In the genomic region with DNA sequence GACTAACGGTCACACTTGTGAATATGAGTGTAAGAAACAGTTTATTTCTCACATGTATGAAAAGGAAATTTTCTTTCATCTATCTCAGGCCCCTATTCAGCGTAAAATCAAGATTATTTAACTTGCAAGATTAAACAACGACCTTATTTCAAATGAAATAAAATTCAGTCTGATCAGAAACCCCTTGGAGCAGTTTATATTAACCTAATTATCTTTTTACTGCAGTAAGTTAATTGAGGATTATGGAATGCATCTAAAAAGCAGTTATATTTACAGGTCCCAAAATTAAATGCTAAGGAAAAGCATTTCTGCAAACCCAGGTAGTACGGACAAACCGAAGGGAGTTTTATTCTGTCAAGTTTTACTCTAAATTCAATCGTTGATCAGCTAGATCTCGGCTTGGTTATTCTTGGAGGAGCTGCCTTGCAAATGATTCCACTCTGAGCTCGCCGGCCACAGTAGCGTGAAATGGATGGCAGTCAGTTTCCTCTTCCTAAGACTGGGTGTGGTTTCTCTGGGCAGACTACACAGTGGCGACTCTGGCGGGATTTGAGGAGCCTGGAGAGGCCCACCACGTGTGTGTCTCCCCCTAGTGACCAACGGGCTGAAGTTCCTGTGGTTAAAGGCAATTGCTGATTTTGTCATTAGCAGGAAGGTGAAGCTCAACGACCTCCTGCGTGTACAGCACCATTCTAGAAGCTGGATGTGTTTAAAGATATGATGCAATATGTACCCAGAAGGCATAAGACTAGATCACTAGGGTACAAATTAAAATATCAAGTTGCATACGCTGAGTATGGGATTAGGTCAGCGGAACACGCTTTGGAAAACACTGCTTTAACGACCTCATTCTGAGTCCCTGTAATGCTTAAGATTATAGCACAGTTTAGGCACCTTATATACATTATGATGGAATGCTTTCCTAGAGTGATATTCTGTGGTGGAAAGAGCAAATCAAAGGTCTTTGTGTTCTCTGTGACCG, we compare ENCODE assay signal across 8 cellular contexts. TPM values are rescaled to one million over a fixed set of nuclear protein-coding genes. Genes with fewer than 3 reads are reported as not detected.
DNase-seq lines count a peak whose midpoint lies in the region; ATAC-seq, FAIRE-seq and TF ChIP-seq lines count a peak whose summit lies in the region.

No MANE protein-coding gene starts in this region.

- H3K9ac ChIP-seq in iPS-18a (ENCODE audit: low read length): peak overlapping the region; percentile 85
- H3K9ac ChIP-seq in skeletal muscle satellite cell (ENCODE audit: low read depth, low read length): peak overlapping the region; percentile 98

- no peaks in the 10 kb centered on the region for H3K9me3 Mint-ChIP-seq in MCF 10A (ENCODE audit: unreplicated experiment)

- H3K27ac ChIP-seq in iPS-18a (ENCODE audit: low read length): no peak overlapping the region

- no peaks in the 10 kb centered on the region for H3K27me3 ChIP-seq in iPS-18a (ENCODE audit: control insufficient read depth, insufficient read depth, low read length)
- no peaks in the 10 kb centered on the region for H3K27me3 ChIP-seq in skeletal muscle satellite cell (ENCODE audit: control insufficient read depth, insufficient read depth, low read length)

- POLR2A ChIA-PET in MCF 10A (lab: Yijun Ruan, JAX): interaction anchor here (0.6 to 7.5 kb wide), 34 partner anchors 11 to 430 kb away, joined by 3 to 64 read pairs (median 6); a partner anchor contains a TSS

- peak; percentile 93 for DNase-seq in A172 (ENCODE audit: low spot score)
- peak; percentile 89 for DNase-seq in NCI-H2029 treated with DMSO at 0.1 percent for 48 hours (lab: John Stamatoyannopoulos, UW)
- DNase-seq in MCF 10A (ENCODE audit: unreplicated experiment): peak; percentile 98

- ATAC-seq in GM18508 (IDR thresholded peaks at IDR 0.05; ENCODE audit: insufficient read depth, unreplicated experiment): peak; percentile 81
- peak; percentile 83 for ATAC-seq in HG03025 (IDR thresholded peaks at IDR 0.05; ENCODE audit: low FRiP score, unreplicated experiment)

- peak; percentile 90 for FAIRE-seq in TTC549 (lab: Jason Lieb, UNC)

- H3K4me2 ChIP-seq in skeletal muscle satellite cell (ENCODE audit: low read length): peak overlapping the region; percentile 88

- H3K4me1 ChIP-seq in iPS-18a (ENCODE audit: control insufficient read depth, low read depth, low read length) (no peaks in the 10 kb centered on the region), skeletal muscle satellite cell (ENCODE audit: control insufficient read depth, insufficient read depth, low read length) (peaks cover 7% of the 10 kb centered on the region)

- no peaks in the 10 kb centered on the region for H3K36me3 ChIP-seq in iPS-18a (ENCODE audit: control insufficient read depth, low read depth, low read length)
- no peaks in the 10 kb centered on the region for H3K36me3 ChIP-seq in skeletal muscle satellite cell (ENCODE audit: insufficient read depth, low read length)

- peak overlapping the region; percentile 96 for H3K4me3 Mint-ChIP-seq in MCF 10A (ENCODE audit: unreplicated experiment)

- CTCF ChIA-PET in MCF 10A (lab: Yijun Ruan, JAX): interaction anchor here (0.6 to 9.5 kb wide), 46 partner anchors 9 to 1249 kb away, joined by 3 to 180 read pairs (median 4); a partner anchor contains a TSS

- TSS peak; percentile 85 for BruUV-seq in MCF 10A (replicated peaks; lab: Mats Ljungman, UMichigan)

- peak; percentile 71 for TF ChIP-seq CTCF in MCF 10A (IDR thresholded peaks at IDR 0.05; ENCODE audit: unreplicated experiment)

- intact Hi-C loops in MCF 10A (cut with micrococcal nuclease): loop anchor here (1.0 to 10.0 kb wide), 7 partner anchors 17 to 620 kb away; a partner anchor contains a TSS

- no peaks in the 10 kb centered on the region for H3K27me3 Mint-ChIP-seq in MCF 10A (ENCODE audit: insufficient read depth, unreplicated experiment)

- peaks cover 27% of the 10 kb centered on the region for H3K4me1 Mint-ChIP-seq in MCF 10A (ENCODE audit: insufficient read depth, unreplicated experiment)

- H3K27ac Mint-ChIP-seq in MCF 10A (ENCODE audit: low read depth, unreplicated experiment): peak overlapping the region; percentile 91

- H3K4me3 ChIP-seq in iPS-18a (ENCODE audit: low read length): peak overlapping the region; percentile 60
- peak overlapping the region; percentile 82 for H3K4me3 ChIP-seq in skeletal muscle satellite cell (ENCODE audit: low read length)

- H3K9me3 ChIP-seq in iPS-18a (ENCODE audit: control insufficient read depth, low read depth, low read length) (no peaks in the 10 kb centered on the region), skeletal muscle satellite cell (replicated peaks; ENCODE audit: low read length) (no peaks in the 10 kb centered on the region)

- H3K36me3 Mint-ChIP-seq in MCF 10A (ENCODE audit: insufficient read depth, unreplicated experiment): peaks cover 5% of the 10 kb centered on the region

RNA-seq across cellular contexts. Expression of a gene that starts 36.4 kb away (rescaled TPM):
- 52.5 and 71.6 TPM in 2 replicates for total RNA-seq in A172 (2014; rRNA removed; shearing (Covaris generic))
- total RNA-seq in MCF 10A (2022): 51.4 and 58.9 TPM in 2 replicates
- total RNA-seq in skeletal muscle satellite cell (2012; rRNA removed): 41.1 and 46.3 TPM in 2 replicates

RNA-seq across cellular contexts. Expression of a gene that starts 36.6 kb away (rescaled TPM):
- 0.31 and 0.55 TPM in 2 replicates for total RNA-seq in A172 (2014; rRNA removed; shearing (Covaris generic))
- 7.4 and 10.4 TPM in 2 replicates for total RNA-seq in MCF 10A (2022)
- total RNA-seq in skeletal muscle satellite cell (2012; rRNA removed): 0.25 and 0.87 TPM in 2 replicates
